In the genomic region with DNA sequence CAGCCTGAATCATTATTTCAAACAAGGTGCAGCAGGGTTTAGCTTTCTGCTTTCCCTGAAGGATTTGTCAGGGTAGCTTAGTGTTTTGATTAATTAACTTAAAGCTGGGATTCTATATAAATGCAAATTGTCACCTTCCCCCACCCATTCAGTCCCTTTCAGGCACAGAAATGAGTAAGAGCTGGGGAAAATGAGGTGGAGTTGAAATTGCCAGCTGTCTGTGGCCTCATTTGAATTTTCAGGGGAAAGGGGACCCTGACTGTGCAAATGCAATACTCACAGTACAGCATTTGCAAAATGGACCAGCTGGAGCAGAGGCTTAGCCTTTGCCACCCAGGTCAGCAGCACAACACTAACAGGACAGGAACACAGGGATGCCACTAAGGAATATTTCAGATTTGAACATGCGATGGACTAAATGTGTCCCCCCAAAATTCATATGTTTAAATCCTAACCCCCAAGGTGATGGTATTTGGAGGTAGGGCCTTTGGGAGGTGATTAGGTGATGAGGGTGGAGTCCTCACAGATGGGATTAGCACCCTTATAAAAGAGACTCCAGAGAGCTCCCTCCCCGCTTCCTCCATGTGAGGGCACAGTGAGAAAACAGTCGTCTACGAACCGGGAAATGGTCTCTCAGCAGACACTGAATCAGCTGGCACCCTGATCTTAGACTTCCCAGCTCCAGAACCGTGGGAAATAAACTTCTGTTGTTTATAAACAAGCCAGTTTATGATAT, we compare ENCODE assay signal across 18 cellular contexts. TPM values are rescaled to one million over a fixed set of nuclear protein-coding genes. Genes with fewer than 3 reads are reported as not detected.
DNase-seq lines count a peak whose midpoint lies in the region; ATAC-seq, FAIRE-seq and TF ChIP-seq lines count a peak whose summit lies in the region.
"Had no signal": no experiment of that assay in that cellular context is flagged by ENCODE, and none has a peak within 500 bp of the region (broad histone marks: within the 10 kb centered on the region; RNA-seq: fewer than 3 reads in every experiment).

No MANE protein-coding gene starts in this region.

- peak; percentile 14 for DNase-seq in D721Med (ENCODE audit: insufficient read length, low spot score)
- DNase-seq in endodermal cell: peak; percentile 61
- DNase-seq in posterior cingulate gyrus: no peak
- DNase-seq in foreskin fibroblast: no peak
- no peak for DNase-seq in aorta
- DNase-seq in KBM-7: no peak
- DNase-seq: activated CD4-positive, alpha-beta T cell treated with anti-CD3 and anti-CD28 coated beads, Interleukin-2, amount 50 U/mL, for 48 hours; foreskin keratinocyte; mucosa of descending colon; NCI-H187; NCI-H774; psoas muscle; SHP77 had no signal

- H3K36me3 ChIP-seq in endodermal cell (ENCODE audit: control insufficient read depth, insufficient read depth, low read length): no peaks in the 10 kb centered on the region
- no peaks in the 10 kb centered on the region for H3K36me3 ChIP-seq in aorta (ENCODE audit: control insufficient read depth in 1 of 2, insufficient read depth in 2 of 2, low read length in 1 of 2)

- H3K9me3 ChIP-seq in endodermal cell (ENCODE audit: control insufficient read depth, low read length): peaks cover 58% of the 10 kb centered on the region
- H3K9me3 ChIP-seq in aorta (ENCODE audit: control insufficient read depth, low read length): peaks cover 1% of the 10 kb centered on the region
- H3K9me3 ChIP-seq: mucosa of descending colon, psoas muscle had no signal

- intact Hi-C loops in posterior cingulate gyrus (cut with DNase I): loop anchor here (2.0 to 10.0 kb wide), 2 partner anchors 687 to 841 kb away; no protein-coding TSS in a partner anchor
- intact Hi-C loops in aorta (cut with DNase I): loop anchor here in 1 of 2 donors (2.0 kb wide), 1 partner anchor 175 kb away; no protein-coding TSS in a partner anchor

- ATAC-seq in GM19351 (IDR thresholded peaks at IDR 0.05; ENCODE audit: unreplicated experiment) (peak; percentile 53), HG02884 (IDR thresholded peaks at IDR 0.05; ENCODE audit: unreplicated experiment) (peak; percentile 51), aorta (ENCODE audit: low FRiP score) (no peak)
- ATAC-seq: foreskin keratinocyte, mucosa of descending colon, psoas muscle had no signal

- no peaks in the 10 kb centered on the region for H3K27me3 ChIP-seq in endodermal cell (ENCODE audit: control insufficient read depth, insufficient read depth, low read length, poor library complexity, severe bottlenecking)
- H3K27me3 ChIP-seq in aorta (ENCODE audit: control insufficient read depth in 1 of 2, insufficient read depth in 2 of 2, low read length in 1 of 2): no peaks in the 10 kb centered on the region

- peak overlapping the region; percentile 62 for H3K27ac Mint-ChIP-seq in endodermal cell

- in situ Hi-C loops in KBM-7 (cut with MboI; ENCODE audit: low pct_unique_long_range_greater_than_20kb, low sequenced_read_pairs): loop anchor here (10.0 to 25.0 kb wide), 2 partner anchors 161 to 482 kb away; no protein-coding TSS in a partner anchor

- no peak overlapping the region for H3K4me3 Mint-ChIP-seq in endodermal cell
- H3K4me3 Mint-ChIP-seq: type B pancreatic cell had no signal

- no peak overlapping the region for H3K9ac ChIP-seq in endodermal cell (ENCODE audit: extremely low read depth, low read length, poor library complexity, severe bottlenecking)

- TF ChIP-seq CTCF in D721Med (IDR thresholded peaks at IDR 0.05; ENCODE audit: insufficient read depth, missing control alignments): no peak
- no peak for TF ChIP-seq CTCF in endodermal cell (conservative IDR thresholded peaks at IDR 0.05)
- TF ChIP-seq CTCF in foreskin fibroblast (IDR thresholded peaks at IDR 0.05; ENCODE audit: low read depth, low read length): no peak

- 36 to 67% methylated on average over 4 to 6 of the region's 6 CpGs for WGBS in endodermal cell (ENCODE audit: insufficient coverage in 1 of 2, insufficient read length in 1 of 2), 2 experiments
- 64 to 73% methylated on average over 6 of the region's 6 CpGs for WGBS in aorta, 2 donors

- peaks cover 17% of the 10 kb centered on the region for H3K4me1 Mint-ChIP-seq in endodermal cell

- H3K27ac ChIP-seq in endodermal cell (ENCODE audit: low read depth, low read length): no peak overlapping the region
- H3K27ac ChIP-seq in aorta (ENCODE audit: low read depth in 1 of 2, low read length in 2 of 2): no peak overlapping the region
- H3K27ac ChIP-seq: foreskin keratinocyte, psoas muscle had no signal

- peaks cover 48% of the 10 kb centered on the region for H3K9me3 Mint-ChIP-seq in endodermal cell
- H3K9me3 Mint-ChIP-seq: type B pancreatic cell had no signal

- H3K27me3 Mint-ChIP-seq in endodermal cell (ENCODE audit: insufficient read depth): peaks cover 1% of the 10 kb centered on the region
- H3K27me3 Mint-ChIP-seq: type B pancreatic cell had no signal

- H3K4me3 ChIP-seq in endodermal cell (ENCODE audit: low read length) (no peak overlapping the region), foreskin fibroblast (ENCODE audit: low read depth in 1 of 2, low read length in 2 of 2) (no peak overlapping the region), aorta (ENCODE audit: low read length in 2 of 2) (no peak overlapping the region)
- H3K4me3 ChIP-seq: mucosa of descending colon, psoas muscle had no signal

- H3K4me1 ChIP-seq in endodermal cell (ENCODE audit: control insufficient read depth, insufficient read depth, low read length): no peaks in the 10 kb centered on the region
- no peaks in the 10 kb centered on the region for H3K4me1 ChIP-seq in aorta (ENCODE audit: control insufficient read depth in 1 of 2, insufficient read depth in 2 of 2, low read length in 2 of 2)
- H3K4me1 ChIP-seq: foreskin keratinocyte, psoas muscle had no signal

- FAIRE-seq in D721Med (lab: Jason Lieb, UNC): no peak
- FAIRE-seq: islet of Langerhans had no signal

- peaks cover 12% of the 10 kb centered on the region for H3K36me3 Mint-ChIP-seq in endodermal cell (ENCODE audit: low read depth)
- H3K36me3 Mint-ChIP-seq: type B pancreatic cell had no signal

RNA-seq across cellular contexts. Expression of a gene that starts 59.5 kb away (rescaled TPM):
- not detected for total RNA-seq in endodermal cell
- polyA plus RNA-seq in endodermal cell (2013, experiment 1 of 2): not detected
- polyA plus RNA-seq in endodermal cell (2013, experiment 2 of 2): 0.08 TPM
- total RNA-seq in aorta: 1 to 10 TPM; 1.1 TPM
- polyA plus RNA-seq in aorta: 1 to 10 TPM in 1 of 2 donors, under 1 TPM in 1; 0.88 to 1.7 TPM
- total RNA-seq: foreskin keratinocyte, LHCN-M2 had no signal
- polyA plus RNA-seq: foreskin keratinocyte had no signal

Comparison
In these comparisons a context has a peak if more than half of its experiments do, and no peak if none do; other contexts are left out.
1. DNase-seq: peak in D721Med (single experiment) and endodermal cell (single experiment); none in posterior cingulate gyrus (0 of 10), foreskin fibroblast (0 of 2), aorta (0 of 2) and KBM-7 (single experiment).